Comparison of ENCODE assay signal across 36 cellular contexts in the genomic region with DNA sequence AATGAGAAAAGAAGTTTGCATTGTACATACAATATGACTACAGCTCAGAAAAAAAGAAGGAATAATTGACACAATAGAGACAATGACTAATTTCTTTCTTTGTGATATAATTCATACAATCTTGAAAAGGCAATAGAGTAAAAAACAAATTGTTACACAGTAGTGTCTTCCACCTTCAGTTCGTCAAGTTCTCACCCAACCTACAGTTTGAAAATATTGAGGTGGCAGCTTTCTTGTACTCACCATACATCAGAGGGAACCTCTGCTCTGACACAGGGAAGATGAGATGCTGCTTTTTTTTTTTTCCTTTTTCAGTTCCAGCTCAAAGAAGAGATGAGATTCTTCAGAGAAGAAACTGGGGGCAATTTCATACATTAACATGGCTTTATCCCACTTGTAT.
"Had no signal": no experiment of that assay in that cellular context is flagged by ENCODE, and none has a peak within 500 bp of the region (broad histone marks: within the 10 kb centered on the region; RNA-seq: fewer than 3 reads in every experiment).

No MANE protein-coding gene starts in this region.

- ATAC-seq: activated CD8-positive, alpha-beta T cell treated with anti-CD3 and anti-CD28 coated beads for 36 hours; activated naive CD8-positive, alpha-beta T cell treated with anti-CD3 and anti-CD28 coated beads, Interleukin-2, amount 50 U/mL, for 24 hours had no signal

- H3K9me3 ChIP-seq: ascending aorta had no signal

- FAIRE-seq: bronchial epithelial cell, TTC549 had no signal

- H3K36me3 Mint-ChIP-seq: activated naive CD4-positive, alpha-beta T cell treated with anti-CD3 and anti-CD28 coated beads, Interleukin-2, amount 10 ng/mL, durations not matched to agents 7 days and 5 days; brain had no signal

- H3K4me3 Mint-ChIP-seq: activated B cell treated with CpG ODN at 0.5 μM for 24 hours; activated CD4-positive, alpha-beta memory T cell treated with anti-CD3 and anti-CD28 coated beads for 36 hours; activated CD4-positive, alpha-beta T cell treated with anti-CD3 and anti-CD28 coated beads, Interleukin-2, amount 10 ng/mL, durations not matched to agents 7 days and 5 days; activated CD8-positive, alpha-beta T cell treated with anti-CD3 and anti-CD28 coated beads for 36 hours; activated naive CD4-positive, alpha-beta T cell treated with anti-CD3 and anti-CD28 coated beads, Interleukin-2, amount 10 ng/mL, durations not matched to agents 7 days and 5 days; activated naive CD4-positive, alpha-beta T cell treated with anti-CD3 and anti-CD28 coated beads, Interleukin-2, amount 50 U/mL, for 24 hours; activated naive CD8-positive, alpha-beta T cell; activated naive CD8-positive, alpha-beta T cell treated with anti-CD3 and anti-CD28 coated beads, Interleukin-2, amount 10 ng/mL, durations not matched to agents 7 days and 5 days; activated naive CD8-positive, alpha-beta T cell treated with anti-CD3 and anti-CD28 coated beads, Interleukin-2, amount 50 U/mL, for 24 hours; activated T-cell treated with anti-CD3 and anti-CD28 coated beads, Interleukin-2, amount 50 U/mL, for 4 hours; activated T-cell treated with anti-CD3 and anti-CD28 coated beads, Interleukin-2, amount 50 U/mL, for 72 hours; activated T-helper 1 cell treated with anti-CD3 and anti-CD28 coated beads, Interleukin-12 subunit alpha, Interleukin-12 subunit beta, Interleukin-2, Interleukin-4 antibody, amounts not matched to agents 30 ng/mL and 10 ng/mL and 1 ng/mL, durations not matched to agents 14 hours and 24 hours and 36 hours; brain; central memory CD8-positive, alpha-beta T cell; T-helper 1 cell treated with Interleukin-12 subunit alpha and Interleukin-12 subunit beta and Interleukin-4 antibody, amounts not matched to agents 30 μg/mL and 1 μg/mL, for 36 hours; T-helper 2 cell treated with Interferon-gamma antibody and Interleukin-4, amounts not matched to agents 5 μg/mL and 100 μg/mL, for 36 hours had no signal

- H3K4me3 ChIP-seq: ascending aorta, cardiac muscle cell had no signal

- H3K27ac Mint-ChIP-seq: activated B cell treated with CpG ODN at 0.5 μM for 24 hours; activated CD4-positive, alpha-beta memory T cell treated with anti-CD3 and anti-CD28 coated beads for 36 hours; activated CD4-positive, alpha-beta T cell treated with anti-CD3 and anti-CD28 coated beads, Interleukin-2, amount 10 ng/mL, durations not matched to agents 7 days and 5 days; activated CD8-positive, alpha-beta T cell treated with anti-CD3 and anti-CD28 coated beads for 36 hours; activated naive CD4-positive, alpha-beta T cell treated with anti-CD3 and anti-CD28 coated beads, Interleukin-2, amount 10 ng/mL, durations not matched to agents 7 days and 5 days; activated naive CD4-positive, alpha-beta T cell treated with anti-CD3 and anti-CD28 coated beads, Interleukin-2, amount 50 U/mL, for 24 hours; activated naive CD8-positive, alpha-beta T cell; activated naive CD8-positive, alpha-beta T cell treated with anti-CD3 and anti-CD28 coated beads, Interleukin-2, amount 10 ng/mL, durations not matched to agents 7 days and 5 days; activated naive CD8-positive, alpha-beta T cell treated with anti-CD3 and anti-CD28 coated beads, Interleukin-2, amount 50 U/mL, for 24 hours; activated T-cell treated with anti-CD3 and anti-CD28 coated beads, Interleukin-2, amount 50 U/mL, for 72 hours; activated T-helper 1 cell treated with anti-CD3 and anti-CD28 coated beads, Interleukin-12 subunit alpha, Interleukin-12 subunit beta, Interleukin-2, Interleukin-4 antibody, amounts not matched to agents 30 ng/mL and 10 ng/mL and 1 ng/mL, durations not matched to agents 14 hours and 24 hours and 36 hours; activated T-helper 2 cell treated with anti-CD3 and anti-CD28 coated beads, Interferon-gamma antibody, Interleukin-2, Interleukin-4, amounts not matched to agents 10 μg/mL and 5 μg/mL and 100 μg/mL, durations not matched to agents 14 hours and 24 hours and 36 hours; brain; T-helper 1 cell treated with Interleukin-12 subunit alpha and Interleukin-12 subunit beta and Interleukin-4 antibody, amounts not matched to agents 30 μg/mL and 1 μg/mL, for 36 hours; T-helper 2 cell treated with Interferon-gamma antibody and Interleukin-4, amounts not matched to agents 5 μg/mL and 100 μg/mL, for 36 hours had no signal

- H3K36me3 ChIP-seq: ascending aorta, cardiac muscle cell had no signal

- H3K27me3 ChIP-seq: ascending aorta, cardiac muscle cell had no signal

- H3K4me1 Mint-ChIP-seq: activated B cell treated with CpG ODN at 0.5 μM for 24 hours; activated naive CD4-positive, alpha-beta T cell treated with anti-CD3 and anti-CD28 coated beads, Interleukin-2, amount 10 ng/mL, durations not matched to agents 7 days and 5 days; activated naive CD4-positive, alpha-beta T cell treated with anti-CD3 and anti-CD28 coated beads, Interleukin-2, amount 50 U/mL, for 24 hours; activated naive CD8-positive, alpha-beta T cell treated with anti-CD3 and anti-CD28 coated beads, Interleukin-2, amount 50 U/mL, for 24 hours; brain; central memory CD8-positive, alpha-beta T cell had no signal

- H3K27me3 Mint-ChIP-seq: activated CD8-positive, alpha-beta T cell treated with anti-CD3 and anti-CD28 coated beads for 36 hours; activated naive CD4-positive, alpha-beta T cell treated with anti-CD3 and anti-CD28 coated beads, Interleukin-2, amount 10 ng/mL, durations not matched to agents 7 days and 5 days; activated naive CD4-positive, alpha-beta T cell treated with anti-CD3 and anti-CD28 coated beads, Interleukin-2, amount 50 U/mL, for 24 hours; activated naive CD8-positive, alpha-beta T cell treated with anti-CD3 and anti-CD28 coated beads, Interleukin-2, amount 50 U/mL, for 24 hours; brain; central memory CD8-positive, alpha-beta T cell had no signal

- H3K4me1 ChIP-seq: ascending aorta had no signal

- H3K27ac ChIP-seq: ascending aorta, cardiac muscle cell, VCaP had no signal

- DNase-seq: activated B cell treated with CpG ODN at 0.5 μM for 24 hours; activated CD4-positive, alpha-beta memory T cell treated with anti-CD3 and anti-CD28 coated beads for 36 hours; activated CD4-positive, alpha-beta T cell treated with anti-CD3 and anti-CD28 coated beads for 48 hours; activated CD4-positive, alpha-beta T cell treated with anti-CD3 and anti-CD28 coated beads, Interleukin-2, amount 10 ng/mL, durations not matched to agents 7 days and 5 days; activated CD4-positive, CD25-positive, alpha-beta regulatory T cell treated with anti-CD3 and anti-CD28 coated beads, Interleukin-2, amount 50 U/mL, for 72 hours; activated CD8-positive, alpha-beta memory T cell treated with anti-CD3 and anti-CD28 coated beads, Interleukin-2, amount 50 U/mL, for 4 hours; activated CD8-positive, alpha-beta T cell treated with anti-CD3 and anti-CD28 coated beads for 36 hours; activated effector memory CD4-positive, alpha-beta T cell treated with Interleukin-2 at 50 U/mL for 16 hours; activated gamma-delta T cell; activated naive CD4-positive, alpha-beta T cell treated with anti-CD3 and anti-CD28 coated beads, Interleukin-2, amount 10 ng/mL, durations not matched to agents 7 days and 5 days; activated naive CD4-positive, alpha-beta T cell treated with Interleukin-2 at 50 U/mL for 16 hours; activated naive CD8-positive, alpha-beta T cell treated with anti-CD3 and anti-CD28 coated beads, Interleukin-2, amount 10 ng/mL, durations not matched to agents 7 days and 5 days; activated naive CD8-positive, alpha-beta T cell treated with anti-CD3 and anti-CD28 coated beads, Interleukin-2, amount 50 U/mL, for 24 hours; activated T-cell treated with anti-CD3 and anti-CD28 coated beads for 4 hours; activated T-cell treated with anti-CD3 and anti-CD28 coated beads, Interleukin-2, amount 50 U/mL, for 1 hour; activated T-cell treated with anti-CD3 and anti-CD28 coated beads, Interleukin-2, amount 50 U/mL, for 4 hours; activated T-cell treated with anti-CD3 and anti-CD28 coated beads, Interleukin-2, amount 50 U/mL, for 72 hours; amygdala; anterior cingulate cortex; caudate nucleus; cerebellar nuclear complex; T-helper 1 cell; T-helper 9 cell had no signal
